Comparison of ENCODE assay signal across 13 cellular contexts in the genomic region with DNA sequence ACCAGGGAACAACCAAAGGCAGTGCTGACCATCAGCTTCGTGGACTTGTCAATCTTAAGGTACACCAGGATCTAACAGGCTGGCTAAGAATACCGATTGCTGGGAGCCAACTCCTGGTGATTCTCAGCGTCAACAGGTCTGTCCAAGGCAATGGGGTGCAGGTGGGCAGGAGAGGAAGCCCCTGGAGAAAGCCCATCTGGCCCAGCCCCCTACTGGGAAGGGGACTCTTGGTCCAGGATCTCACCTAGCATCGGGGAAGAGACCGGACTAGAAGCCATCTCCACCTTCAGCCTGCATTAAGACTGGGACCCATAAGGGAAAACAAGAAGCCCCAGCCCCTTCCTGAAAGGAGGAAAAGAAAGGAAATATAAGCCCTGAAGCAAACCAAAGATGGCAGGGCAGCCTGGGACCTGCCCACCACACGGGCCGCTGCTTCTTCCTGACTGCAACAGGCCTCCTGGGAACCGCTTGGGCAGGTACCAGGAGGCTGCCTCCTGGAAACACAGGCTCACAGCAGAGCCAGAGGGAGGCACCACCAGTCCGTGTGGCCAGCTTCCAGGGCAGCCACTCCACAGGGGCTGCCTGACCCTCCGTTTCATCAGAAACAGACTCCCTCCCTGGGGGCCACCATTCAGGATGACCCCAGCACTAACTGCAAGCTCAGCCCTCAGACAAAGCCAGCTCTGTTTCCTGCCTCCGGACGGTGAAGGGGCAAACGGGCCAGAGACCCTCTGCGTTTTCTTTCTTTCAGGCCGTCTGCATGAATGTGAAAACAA.
A peak's percentile ranks its signal among the peaks of the same experiment; 100 is the strongest.
DNase-seq lines count a peak whose midpoint lies in the region; ATAC-seq and TF ChIP-seq lines count a peak whose summit lies in the region.
"Had no signal": no experiment of that assay in that cellular context is flagged by ENCODE, and none has a peak within 500 bp of the region (broad histone marks: within the 10 kb centered on the region; RNA-seq: fewer than 3 reads in every experiment).

No MANE protein-coding gene starts in this region.

- no peak for TF ChIP-seq POLR2A in breast epithelium (IDR thresholded peaks at IDR 0.05)
- no peak for TF ChIP-seq POLR2A in vagina (IDR thresholded peaks at IDR 0.05)
- no peak for TF ChIP-seq POLR2A in right lobe of liver (IDR thresholded peaks at IDR 0.05)

- ATAC-seq in right lobe of liver = no peak
- ATAC-seq: activated CD8-positive, alpha-beta T cell treated with anti-CD3 and anti-CD28 coated beads for 36 hours had no signal

- peaks cover 5% of the 10 kb centered on the region for H3K27me3 Mint-ChIP-seq in neural crest cell (ENCODE audit: low read depth)
- H3K27me3 Mint-ChIP-seq: activated CD8-positive, alpha-beta T cell treated with anti-CD3 and anti-CD28 coated beads for 36 hours had no signal

- no peak overlapping the region for H3K4me2 ChIP-seq in mammary epithelial cell (ENCODE audit: insufficient read depth, low read depth, low read length)
- H3K4me2 ChIP-seq in osteoblast (ENCODE audit: insufficient read depth, low read length) = no peak overlapping the region

- no peak for TF ChIP-seq CTCF in breast epithelium (IDR thresholded peaks at IDR 0.05)
- no peak for TF ChIP-seq CTCF in mammary epithelial cell (conservative IDR thresholded peaks at IDR 0.05 in 1 of 2, IDR thresholded peaks at IDR 0.05 in 1 of 2; ENCODE audit: extremely low read depth in 1 of 2, insufficient read depth in 1 of 2, low read depth in 1 of 2, low read length in 2 of 2)
- no peak for TF ChIP-seq CTCF in neural crest cell (conservative IDR thresholded peaks at IDR 0.05)
- TF ChIP-seq CTCF in vagina (IDR thresholded peaks at IDR 0.05) = no peak
- no peak for TF ChIP-seq CTCF in right lobe of liver (IDR thresholded peaks at IDR 0.05)
- no peak for TF ChIP-seq CTCF in GM13977 (IDR thresholded peaks at IDR 0.05; ENCODE audit: extremely low read depth, insufficient read depth, missing control alignments)
- TF ChIP-seq CTCF in osteoblast (IDR thresholded peaks at IDR 0.05; ENCODE audit: extremely low read depth, low read depth, low read length) = no peak

- no peaks in the 10 kb centered on the region for H4K20me1 ChIP-seq in mammary epithelial cell (ENCODE audit: insufficient read depth, low read length)
- H4K20me1 ChIP-seq in osteoblast (ENCODE audit: insufficient read depth, low read length) = no peaks in the 10 kb centered on the region

- H3K27ac Mint-ChIP-seq in neural crest cell (ENCODE audit: unreplicated experiment) = peak overlapping the region; percentile 62
- H3K27ac Mint-ChIP-seq: activated CD8-positive, alpha-beta T cell treated with anti-CD3 and anti-CD28 coated beads for 36 hours had no signal

- H3K79me2 ChIP-seq in mammary epithelial cell (ENCODE audit: insufficient read depth, low read length) = no peaks in the 10 kb centered on the region
- no peaks in the 10 kb centered on the region for H3K79me2 ChIP-seq in osteoblast (ENCODE audit: insufficient read depth, low read length)

- H3K4me3 ChIP-seq in breast epithelium (no peak overlapping the region), mammary epithelial cell (replicated peaks in 1 of 3; ENCODE audit: insufficient read depth in 1 of 3, low read depth in 2 of 3, low read length in 3 of 3) (no peak overlapping the region), vagina (peak overlapping the region in 1 of 2 donors; percentile 3), right lobe of liver (no peak overlapping the region), osteoblast (ENCODE audit: insufficient read depth, low read length) (no peak overlapping the region)
- H3K4me3 ChIP-seq: SJSA1 had no signal

- BruUV-seq in mammary epithelial cell (replicated peaks; lab: Mats Ljungman, UMichigan) = no TSS peak

- H3K4me1 ChIP-seq in breast epithelium (peaks cover 0 to 8% of the 10 kb centered on the region in 2 donors), mammary epithelial cell (ENCODE audit: insufficient read depth, low read length) (no peaks in the 10 kb centered on the region), vagina (peaks cover 54% of the 10 kb centered on the region), right lobe of liver (peaks cover 0 to 22% (median 2%) of the 10 kb centered on the region in 4 donors), osteoblast (ENCODE audit: insufficient read depth, low read length) (peaks cover 14% of the 10 kb centered on the region)

- in situ Hi-C loops in mammary epithelial cell (cut with MboI; ENCODE audit: low sequenced_read_pairs in 2 of 2) = loop anchor here in 1 of 2 donors (5.0 to 10.0 kb wide), 2 partner anchors 123 to 414 kb away; no protein-coding TSS in a partner anchor
- in situ Hi-C loops in GM13977 (cut with MboI; ENCODE audit: low pct_unique_long_range_greater_than_20kb, low sequenced_read_pairs, unreplicated experiment) = loop anchor here (25.0 kb wide), 1 partner anchor 412 kb away; no protein-coding TSS in a partner anchor

- H3K27me3 ChIP-seq in breast epithelium = no peaks in the 10 kb centered on the region
- no peaks in the 10 kb centered on the region for H3K27me3 ChIP-seq in mammary epithelial cell (ENCODE audit: insufficient read depth, low read length)
- no peaks in the 10 kb centered on the region for H3K27me3 ChIP-seq in vagina
- no peaks in the 10 kb centered on the region for H3K27me3 ChIP-seq in right lobe of liver
- no peaks in the 10 kb centered on the region for H3K27me3 ChIP-seq in osteoblast (ENCODE audit: insufficient read depth, low read length)
- H3K27me3 ChIP-seq: SJSA1 had no signal

- H3K27ac ChIP-seq in breast epithelium (peak overlapping the region; percentile 25 to 50), mammary epithelial cell (ENCODE audit: insufficient read depth, low read depth, low read length) (no peak overlapping the region), vagina (peak overlapping the region; percentile 77), right lobe of liver (no peak overlapping the region), osteoblast (ENCODE audit: low read depth, low read length) (no peak overlapping the region)
- H3K27ac ChIP-seq: SJSA1 had no signal

- peak overlapping the region; percentile 66 for H3K4me3 Mint-ChIP-seq in neural crest cell
- H3K4me3 Mint-ChIP-seq: activated CD8-positive, alpha-beta T cell treated with anti-CD3 and anti-CD28 coated beads for 36 hours had no signal

- H3K9me3 ChIP-seq in breast epithelium = no peaks in the 10 kb centered on the region
- H3K9me3 ChIP-seq in mammary epithelial cell (replicated peaks; ENCODE audit: insufficient read depth, low read length) = no peaks in the 10 kb centered on the region
- H3K9me3 ChIP-seq in vagina = no peaks in the 10 kb centered on the region
- H3K9me3 ChIP-seq in right lobe of liver = no peaks in the 10 kb centered on the region
- H3K9me3 ChIP-seq in osteoblast (ENCODE audit: low read depth, low read length) = no peaks in the 10 kb centered on the region
- H3K9me3 ChIP-seq: SJSA1 had no signal

- peaks cover 80% of the 10 kb centered on the region for H3K4me1 Mint-ChIP-seq in neural crest cell

- H3K9ac ChIP-seq in mammary epithelial cell (ENCODE audit: insufficient read depth, low read length) = no peak overlapping the region

- no peak for DNase-seq in breast epithelium (ENCODE audit: low spot score in 2 of 2)
- DNase-seq in mammary epithelial cell = no peak
- DNase-seq in dermis blood vessel endothelial cell = peak; percentile 25
- DNase-seq in neural crest cell (ENCODE audit: low read depth, low spot score) = peak; percentile 59
- DNase-seq in vagina (ENCODE audit: extremely low spot score in 2 of 2) = no peak
- DNase-seq in right lobe of liver = no peak
- no peak for DNase-seq in GM13977 (ENCODE audit: low spot score)
- DNase-seq in osteoblast (ENCODE audit: insufficient read length, low spot score, missing footprints) = no peak
- DNase-seq: ACHN; activated CD8-positive, alpha-beta T cell treated with anti-CD3 and anti-CD28 coated beads for 36 hours; activated effector memory CD4-positive, alpha-beta T cell treated with anti-CD3 and anti-CD28 coated beads, Interleukin-2, amount 50 U/mL, for 16 hours; foreskin melanocyte had no signal

- H3K9me3 Mint-ChIP-seq in neural crest cell = no peaks in the 10 kb centered on the region
- H3K9me3 Mint-ChIP-seq: activated CD8-positive, alpha-beta T cell treated with anti-CD3 and anti-CD28 coated beads for 36 hours had no signal

- WGBS in mammary epithelial cell (ENCODE audit: low coverage, missing lambda C conversion rate) = 96% methylated on average over 9 of the region's 15 CpGs
- 88% methylated on average over 10 of the region's 15 CpGs for WGBS in right lobe of liver (ENCODE audit: insufficient coverage, low coverage, low lambda C conversion rate, missing lambda C conversion rate)

- CTCF ChIA-PET in mammary epithelial cell (lab: Charles Lee; ENCODE audit: low non-redundant PET) = no interaction called here

- H2AFZ ChIP-seq in mammary epithelial cell (ENCODE audit: low read depth, low read length) = no peak overlapping the region
- no peak overlapping the region for H2AFZ ChIP-seq in osteoblast (ENCODE audit: low read length)

- peaks cover 41% of the 10 kb centered on the region for H3K36me3 Mint-ChIP-seq in neural crest cell (ENCODE audit: low read depth)

- intact Hi-C loops in breast epithelium (cut with DNase I; ENCODE audit: low total_unique reads) = loop anchor here (10.0 kb wide), 1 partner anchor 394 kb away; no protein-coding TSS in a partner anchor
- intact Hi-C loops in mammary epithelial cell (cut with micrococcal nuclease) = no loop called here
- intact Hi-C loops in vagina (cut with DNase I) = no loop called here
- intact Hi-C loops in right lobe of liver (cut with DNase I) = no loop called here

- H3K36me3 ChIP-seq in breast epithelium (no peaks in the 10 kb centered on the region), mammary epithelial cell (ENCODE audit: insufficient read depth, low read length) (no peaks in the 10 kb centered on the region), vagina (no peaks in the 10 kb centered on the region), right lobe of liver (peaks cover 0 to 24% (median 5%) of the 10 kb centered on the region in 4 donors), osteoblast (ENCODE audit: insufficient read depth, low read length) (no peaks in the 10 kb centered on the region)

- dilution Hi-C loops in mammary epithelial cell (cut with HindIII; ENCODE audit: low sequenced_read_pairs) = no loop called here

Comparison
In these comparisons a context has a peak if more than half of its experiments do, and no peak if none do; other contexts are left out.
1. H3K27ac ChIP-seq: peak in breast epithelium (2 of 2) and vagina (single experiment); none in mammary epithelial cell (single experiment), right lobe of liver (0 of 3) and osteoblast (single experiment).
2. DNase-seq: peak in dermis blood vessel endothelial cell (single experiment) and neural crest cell (single experiment); none in breast epithelium (0 of 2), mammary epithelial cell (single experiment), vagina (0 of 2), right lobe of liver (0 of 3), GM13977 (single experiment) and osteoblast (single experiment).